Comparison of ENCODE assay signal across 11 cellular contexts in genomic region chr16:52580488-52580887, GRCh38. TPM values are rescaled to one million over a fixed set of nuclear protein-coding genes. Genes with fewer than 3 reads are reported as not detected.
"Had no signal": no experiment of that assay in that cellular context is flagged by ENCODE, and none has a peak within 500 bp of the region (broad histone marks: within the 10 kb centered on the region; RNA-seq: fewer than 3 reads in every experiment).

No MANE protein-coding gene starts in this region.

- ATAC-seq: GM23338, HCT116, K562 had no signal

- FAIRE-seq: H1, H54, K562 had no signal

- H2AFZ ChIP-seq: GM23338 had no signal

- H3K4me3 ChIP-seq: GM23338, K562 had no signal

- DNase-seq: H9, HFFc6, IMR-90, KG1 had no signal

- H3K4me2 ChIP-seq: GM23338 had no signal

- H3K27ac ChIP-seq: HL-60 had no signal

RNA-seq across cellular contexts. Expression of gene TOX3, which starts 33.5 kb away (rescaled TPM):
- total RNA-seq: HFFc6, HT1080, IMR-90, K562 had no signal
- polyA plus RNA-seq: IMR-90, K562 had no signal
